In genomic region chr17:40100669-40101366, GRCh38 we compare ENCODE assay signal across 1 cellular context.
TF ChIP-seq lines count a peak whose summit lies in the region.

No MANE protein-coding gene starts in this region.

TF ChIP-seq in GM12878, 131 proteins besides CTCF, POLR2A, EP300 and RAD21 (continued from another document and continues in another):
- TF ChIP-seq ZNF687 (IDR thresholded peaks at IDR 0.05) = 0 out of 2 replicates have a peak, but pooled peaks have one; percentile 62
- no peak for TF ChIP-seq E2F4 (IDR thresholded peaks at IDR 0.05; ENCODE audit: low read depth, low read length)
- TF ChIP-seq NBN (IDR thresholded peaks at IDR 0.05) = 0 out of 2 replicates have a peak, but pooled peaks have one; percentile 14
- TF ChIP-seq TARDBP (IDR thresholded peaks at IDR 0.05; ENCODE audit: borderline replicate concordance) = no peak
- TF ChIP-seq IKZF1 (conservative IDR thresholded peaks at IDR 0.05) = peak; percentile 86
- TF ChIP-seq CHD1 (IDR thresholded peaks at IDR 0.05; ENCODE audit: low read depth, low read length) = no peak
- no peak for TF ChIP-seq CUX1 (IDR thresholded peaks at IDR 0.05; ENCODE audit: insufficient replicate concordance, low read depth, low read length)
- no peak for TF ChIP-seq RCOR1 (conservative IDR thresholded peaks at IDR 0.05; ENCODE audit: low read depth, low read length)
- peak; percentile 60 for TF ChIP-seq EED (IDR thresholded peaks at IDR 0.05; ENCODE audit: low read depth)
- no peak for TF ChIP-seq ZSCAN29 (IDR thresholded peaks at IDR 0.05)
- no peak for TF ChIP-seq NFXL1 (IDR thresholded peaks at IDR 0.05; ENCODE audit: borderline replicate concordance)
- TF ChIP-seq BACH1 (IDR thresholded peaks at IDR 0.05; ENCODE audit: borderline replicate concordance) = no peak; the same call in 1 of the 2 replicates
- TF ChIP-seq SRF (IDR thresholded peaks at IDR 0.05; ENCODE audit: low read depth in 2 of 2, low read length in 2 of 2) = no peak
- TF ChIP-seq GABPA (IDR thresholded peaks at IDR 0.05; ENCODE audit: low read depth) = no peak
- peak; percentile 5 for TF ChIP-seq E4F1 (IDR thresholded peaks at IDR 0.05; ENCODE audit: borderline replicate concordance, partially characterized antibody)
- no peak for TF ChIP-seq HDAC6 (IDR thresholded peaks at IDR 0.05; ENCODE audit: unreplicated experiment)
- TF ChIP-seq YBX1 (IDR thresholded peaks at IDR 0.05) = no peak
- TF ChIP-seq POLR2AphosphoS5 (IDR thresholded peaks at IDR 0.05; ENCODE audit: low read length) = no peak
- TF ChIP-seq CREM (IDR thresholded peaks at IDR 0.05; ENCODE audit: low read depth) = peak; percentile 51; the same call in 1 of the 2 replicates
- TF ChIP-seq SPI1 (IDR thresholded peaks at IDR 0.05; ENCODE audit: borderline replicate concordance, insufficient read depth, low read depth, low read length) = 0 out of 2 replicates have a peak, but pooled peaks have one; percentile 3
- TF ChIP-seq TCF3 (IDR thresholded peaks at IDR 0.05; ENCODE audit: borderline replicate concordance, insufficient read depth, low read depth, low read length) = no peak
- no peak for TF ChIP-seq SP1 (IDR thresholded peaks at IDR 0.05; ENCODE audit: low read depth, low read length)
- peak; percentile 58; the same call in 1 of the 2 replicates for TF ChIP-seq RUNX3 (IDR thresholded peaks at IDR 0.05; ENCODE audit: low read length)
- TF ChIP-seq JUND (IDR thresholded peaks at IDR 0.05; ENCODE audit: low read depth, low read length) = no peak
- no peak; the same call in 1 of the 2 replicates for TF ChIP-seq NFIC (IDR thresholded peaks at IDR 0.05; ENCODE audit: low read depth, low read length)
- TF ChIP-seq ELK1 (IDR thresholded peaks at IDR 0.05; ENCODE audit: low read depth, low read length) = no peak
- no peak for TF ChIP-seq SMC3 (IDR thresholded peaks at IDR 0.05; ENCODE audit: borderline replicate concordance, low read length)
- no peak for TF ChIP-seq CEBPB (IDR thresholded peaks at IDR 0.05; ENCODE audit: borderline replicate concordance in 1 of 2, low read depth in 2 of 2, low read length in 2 of 2)
- no peak for TF ChIP-seq IRF5 (IDR thresholded peaks at IDR 0.05; ENCODE audit: borderline replicate concordance)
- TF ChIP-seq IRF3 (IDR thresholded peaks at IDR 0.05) = no peak
- TF ChIP-seq SIN3A (IDR thresholded peaks at IDR 0.05; ENCODE audit: low read depth, low read length) = peak; percentile 54; the same call in 1 of the 2 replicates
- no peak for TF ChIP-seq ZNF384 (IDR thresholded peaks at IDR 0.05; ENCODE audit: borderline replicate concordance, low read depth, low read length)
- no peak for TF ChIP-seq ZNF274 (IDR thresholded peaks at IDR 0.05; ENCODE audit: insufficient read depth, insufficient read length)
- no peak; the same call in 1 of the 2 replicates for TF ChIP-seq TBL1XR1 (IDR thresholded peaks at IDR 0.05; ENCODE audit: low read depth, low read length)
- no peak for TF ChIP-seq EZH2 (IDR thresholded peaks at IDR 0.05; ENCODE audit: borderline replicate concordance, control insufficient read depth, low read depth, low read length)
- TF ChIP-seq BMI1 (IDR thresholded peaks at IDR 0.05; ENCODE audit: borderline replicate concordance) = no peak
- TF ChIP-seq MEF2B (IDR thresholded peaks at IDR 0.05; ENCODE audit: partially characterized antibody, poor library complexity, severe bottlenecking) = peak; percentile 79
- no peak for TF ChIP-seq PAX5 (IDR thresholded peaks at IDR 0.05; ENCODE audit: borderline replicate concordance, low read depth, low read length)
- TF ChIP-seq ATF7 (IDR thresholded peaks at IDR 0.05; ENCODE audit: low read depth) = peak; percentile 58; the same call in 1 of the 2 replicates
- no peak for TF ChIP-seq NKRF (conservative IDR thresholded peaks at IDR 0.05)
- TF ChIP-seq BHLHE40 (IDR thresholded peaks at IDR 0.05; ENCODE audit: borderline replicate concordance in 1 of 2, low read depth in 2 of 2, low read length in 1 of 2) = peak; percentile 78 to 94
- TF ChIP-seq KLF5 (IDR thresholded peaks at IDR 0.05; ENCODE audit: partially characterized antibody) = no peak
- TF ChIP-seq ESRRA (IDR thresholded peaks at IDR 0.05; ENCODE audit: low read length) = no peak
- peak; percentile 96 for TF ChIP-seq MXI1 (IDR thresholded peaks at IDR 0.05; ENCODE audit: low read depth, low read length)
